In the genomic region with DNA sequence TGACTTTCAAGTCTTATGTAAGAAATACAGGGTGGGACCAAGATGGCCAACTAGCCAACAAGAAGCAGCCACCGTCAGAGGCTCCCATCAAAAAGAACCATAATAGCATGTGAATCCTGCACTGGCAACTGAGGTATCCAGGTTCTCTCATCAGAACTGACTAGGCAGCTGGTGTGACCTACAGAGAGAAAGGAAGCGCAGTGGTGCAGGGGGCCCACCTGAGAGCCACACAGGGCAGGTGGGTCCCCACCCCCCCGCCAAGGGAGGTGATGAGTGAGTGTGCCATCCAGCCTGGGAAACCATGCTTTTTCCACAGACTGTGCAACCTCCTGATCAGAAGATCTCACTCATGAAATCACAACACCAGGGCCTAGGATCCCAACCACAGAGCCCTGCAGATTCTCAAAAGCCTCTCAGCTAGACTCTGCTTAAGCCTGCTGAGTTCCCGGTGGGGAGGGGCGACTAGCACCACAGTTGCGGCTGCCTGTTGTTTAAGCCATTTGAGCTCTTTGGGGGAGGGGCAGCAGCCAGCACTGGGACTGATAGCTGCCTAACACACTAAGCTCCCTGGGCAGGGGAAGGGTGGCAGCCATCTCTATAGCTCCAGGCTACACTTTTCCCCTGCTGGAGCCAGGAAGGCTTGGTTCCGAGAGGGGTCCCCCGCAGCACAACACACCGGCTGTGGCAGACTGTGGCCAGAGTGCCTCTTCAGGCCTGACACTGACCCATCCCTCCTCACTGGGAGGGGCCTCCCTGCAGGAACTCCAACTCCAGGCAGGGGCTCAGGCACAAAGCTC, we compare ENCODE assay signal across 22 cellular contexts.
"Had no signal": no experiment of that assay in that cellular context is flagged by ENCODE, and none has a peak within 500 bp of the region (broad histone marks: within the 10 kb centered on the region; RNA-seq: fewer than 3 reads in every experiment).

No MANE protein-coding gene starts in this region.

- H3K4me1 ChIP-seq: body of pancreas, gastrocnemius medialis, prostate gland, right lobe of liver, spleen, transverse colon had no signal

- H3K9me3 ChIP-seq: body of pancreas, gastrocnemius medialis, prostate gland, right lobe of liver, transverse colon had no signal

- H3K4me3 ChIP-seq: body of pancreas, coronary artery, gastrocnemius medialis, lung, mucosa of descending colon, prostate gland, right lobe of liver, spleen, transverse colon had no signal

- H3K36me3 ChIP-seq: gastrocnemius medialis, prostate gland, right lobe of liver, spleen, transverse colon had no signal

- FAIRE-seq: TTC549 had no signal

- H3K27me3 ChIP-seq: body of pancreas, gastrocnemius medialis, right lobe of liver, spleen, transverse colon had no signal

- DNase-seq: activated effector memory CD4-positive, alpha-beta T cell treated with Interleukin-2 at 50 U/mL for 16 hours; amniotic stem cell; central memory CD4-positive, alpha-beta T cell; effector CD8-positive, alpha-beta T cell; gastrocnemius medialis; immature natural killer cell; left cardiac atrium; mucosa of descending colon; naive thymus-derived CD8-positive, alpha-beta T cell; right lobe of liver; spleen; stimulated activated CD4-positive, alpha-beta T cell treated with anti-CD3 and anti-CD28 coated beads, Interleukin-1b, Interleukin-23, amount 100 ng/mL, for 48 hours; stimulated activated naive B cell treated with anti-CD40 and anti-IgM and Interleukin-4, amounts not matched to agents 10 μg/mL and 1 μg/mL and 100 μg/mL, for 72 hours; substantia nigra; T-helper 17 cell; transverse colon had no signal

- ATAC-seq: activated CD4-positive, CD25-positive, alpha-beta regulatory T cell treated with anti-CD3 and anti-CD28 coated beads, Interleukin-2, amount 50 U/mL, for 24 hours; body of pancreas; gastrocnemius medialis; left cardiac atrium; mucosa of descending colon; naive thymus-derived CD8-positive, alpha-beta T cell; right lobe of liver; stimulated activated naive B cell treated with anti-CD40 and anti-IgM and Interleukin-4, amounts not matched to agents 10 μg/mL and 1 μg/mL and 100 μg/mL, for 72 hours; T-helper 17 cell had no signal
